ENCODE assay signal across 19 cellular contexts in genomic region chr19:32542477-32543106, GRCh38.
"Had no signal": no experiment of that assay in that cellular context is flagged by ENCODE, and none has a peak within 500 bp of the region (broad histone marks: within the 10 kb centered on the region; RNA-seq: fewer than 3 reads in every experiment).

No MANE protein-coding gene starts in this region.

- DNase-seq: dermis blood vessel endothelial cell; dorsolateral prefrontal cortex; effector CD4-positive, alpha-beta T cell; effector memory CD4-positive, alpha-beta T cell; foreskin keratinocyte; head of caudate nucleus; heart right ventricle; hippocampal formation; left cardiac atrium; left lung; left ventricle myocardium superior; lower lobe of right lung; mesendoderm; midbrain; naive thymus-derived CD4-positive, alpha-beta T cell had no signal

- H3K27ac Mint-ChIP-seq: memory B cell; naive thymus-derived CD4-positive, alpha-beta T cell had no signal

- H3K9me3 ChIP-seq: esophagus muscularis mucosa, gastroesophageal sphincter, heart right ventricle, left lung, lower lobe of right lung had no signal

- H3K36me3 ChIP-seq: esophagus muscularis mucosa, gastroesophageal sphincter, heart right ventricle, left lung, lower lobe of right lung had no signal

- ATAC-seq: foreskin keratinocyte; gastroesophageal sphincter; heart right ventricle; left cardiac atrium; left lung; left ventricle myocardium superior; lower lobe of right lung; naive thymus-derived CD4-positive, alpha-beta T cell had no signal

- H3K4me1 ChIP-seq: esophagus muscularis mucosa, foreskin keratinocyte, gastroesophageal sphincter, heart right ventricle, left lung, lower lobe of right lung had no signal

- H3K27me3 ChIP-seq: foreskin keratinocyte, left lung had no signal

- H3K4me3 Mint-ChIP-seq: memory B cell; naive thymus-derived CD4-positive, alpha-beta T cell had no signal

- H3K4me3 ChIP-seq: coronary artery, dorsolateral prefrontal cortex, esophagus muscularis mucosa, gastroesophageal sphincter, heart right ventricle, left lung, lower lobe of right lung had no signal

- H3K27ac ChIP-seq: coronary artery, dorsolateral prefrontal cortex, esophagus muscularis mucosa, foreskin keratinocyte, gastroesophageal sphincter, heart right ventricle, left lung, lower lobe of right lung had no signal

- H3K4me1 Mint-ChIP-seq: memory B cell had no signal
